18 cellular contexts compared by ENCODE assay signal in the genomic region with DNA sequence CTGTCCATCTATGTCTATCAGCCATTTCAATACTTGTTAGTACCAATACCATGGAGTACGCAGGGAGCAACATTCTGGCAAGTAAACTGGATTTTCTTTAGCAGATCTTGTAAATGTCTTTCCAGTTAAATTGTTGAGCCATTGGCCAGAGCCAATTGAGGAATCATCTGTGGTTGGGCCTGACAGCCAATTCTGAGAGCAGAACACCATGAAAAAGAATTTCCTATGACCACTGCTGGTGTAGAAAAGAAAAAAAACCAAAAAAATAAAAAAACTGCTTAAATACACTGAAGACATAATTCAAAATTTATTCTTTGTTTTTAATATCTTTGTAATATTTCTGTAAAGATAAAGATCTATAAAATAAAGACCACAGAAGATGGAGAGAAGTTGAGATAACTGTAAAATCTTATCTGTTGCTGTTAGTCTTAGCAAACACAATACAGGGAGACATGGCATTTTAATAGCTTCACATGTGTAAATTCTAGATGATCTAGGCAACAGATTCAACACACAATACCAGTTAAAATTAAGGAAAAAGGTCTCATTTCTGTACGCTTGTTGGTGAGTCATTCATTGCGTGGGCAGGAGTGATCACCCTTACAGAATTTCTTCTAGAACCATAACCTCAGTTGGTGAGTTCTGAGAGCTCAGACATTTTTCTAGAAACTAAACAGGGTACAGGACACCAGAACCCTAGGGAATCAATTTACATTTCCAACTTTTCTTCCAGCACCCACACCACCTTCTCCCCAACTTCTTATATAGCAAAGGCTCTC.
DNase-seq lines count a peak whose midpoint lies in the region; FAIRE-seq and TF ChIP-seq lines count a peak whose summit lies in the region.
"Had no signal": no experiment of that assay in that cellular context is flagged by ENCODE, and none has a peak within 500 bp of the region (broad histone marks: within the 10 kb centered on the region; RNA-seq: fewer than 3 reads in every experiment).

No MANE protein-coding gene starts in this region.

- intact Hi-C loops in vagina (cut with DNase I): no loop called here

- FAIRE-seq in G401.6 (lab: Jason Lieb, UNC): peak; percentile 90

- peaks cover 7% of the 10 kb centered on the region for H3K4me1 ChIP-seq in fibroblast of lung (ENCODE audit: control insufficient read depth, extremely low read depth, insufficient read depth, low read length)
- no peaks in the 10 kb centered on the region for H3K4me1 ChIP-seq in vagina
- H3K4me1 ChIP-seq: thyroid gland had no signal

- H3K9ac ChIP-seq in fibroblast of lung (ENCODE audit: insufficient read depth, low read length): no peak overlapping the region

- H3K27ac ChIP-seq in fibroblast of lung (ENCODE audit: insufficient read depth, low read length) (no peak overlapping the region), vagina (no peak overlapping the region)
- H3K27ac ChIP-seq: adrenal gland, C4-2B, psoas muscle, thyroid gland had no signal

- no peaks in the 10 kb centered on the region for H3K36me3 ChIP-seq in fibroblast of lung (ENCODE audit: control insufficient read depth, insufficient read depth, low read length)
- H3K36me3 ChIP-seq in vagina: no peaks in the 10 kb centered on the region
- H3K36me3 ChIP-seq: adrenal gland, thyroid gland had no signal

- TF ChIP-seq CTCF in fibroblast of lung (conservative IDR thresholded peaks at IDR 0.05 in 1 of 2, IDR thresholded peaks at IDR 0.05 in 1 of 2; ENCODE audit: low read depth in 1 of 2, low read length in 2 of 2) (no peak), vagina (IDR thresholded peaks at IDR 0.05) (no peak), GM10266 (IDR thresholded peaks at IDR 0.05; ENCODE audit: control insufficient read depth, insufficient read depth, low read depth, missing control alignments) (no peak)

- H2AFZ ChIP-seq in fibroblast of lung (ENCODE audit: low read length): no peak overlapping the region

- H3K9me3 ChIP-seq in fibroblast of lung (ENCODE audit: control insufficient read depth, insufficient read depth, low read depth, low read length) (no peaks in the 10 kb centered on the region), vagina (no peaks in the 10 kb centered on the region)
- H3K9me3 ChIP-seq: psoas muscle, thyroid gland had no signal

- DNase-seq in RKO (ENCODE audit: low spot score) (peak; percentile 21), fibroblast of lung (ENCODE audit: low read depth in 2 of 2) (peak; percentile 40 to 90), skeletal muscle cell (ENCODE audit: low read depth) (peak; percentile 71), NCI-H2081 (lab: John Stamatoyannopoulos, UW) (no peak), vagina (ENCODE audit: extremely low spot score in 2 of 2) (no peak), GM10266 (ENCODE audit: extremely low spot score) (no peak)
- DNase-seq: activated CD4-positive, alpha-beta T cell treated with anti-CD3 and anti-CD28 coated beads for 1 hour; activated T-cell treated with anti-CD3 and anti-CD28 coated beads, Interleukin-2, amount 50 U/mL, for 4 hours; adrenal gland; NCI-H1436; NCI-H524 treated with DMSO at 0.1 percent for 48 hours; psoas muscle; stimulated activated CD4-positive, alpha-beta T cell treated with anti-CD3 and anti-CD28 coated beads, Interleukin-1b, Interleukin-23, amount 100 ng/mL, for 48 hours; stimulated activated CD8-positive, alpha-beta memory T cell treated with anti-CD3 and anti-CD28 coated beads, Interleukin-4, amount 100 ng/mL, for 48 hours; T-helper 1 cell; thyroid gland had no signal

- no peaks in the 10 kb centered on the region for H3K27me3 ChIP-seq in fibroblast of lung (ENCODE audit: control insufficient read depth, insufficient read depth, low read length)
- H3K27me3 ChIP-seq in vagina: no peaks in the 10 kb centered on the region
- H3K27me3 ChIP-seq: adrenal gland, thyroid gland had no signal

- no peak for TF ChIP-seq POLR2A in vagina (IDR thresholded peaks at IDR 0.05)

- H3K4me3 ChIP-seq in fibroblast of lung (replicated peaks in 1 of 4; ENCODE audit: control extremely low read depth in 1 of 4, insufficient read depth in 1 of 4, low read depth in 3 of 4, low read length in 4 of 4): no peak overlapping the region
- H3K4me3 ChIP-seq in skeletal muscle cell (ENCODE audit: low read depth, low read length): no peak overlapping the region
- H3K4me3 ChIP-seq in vagina: no peak overlapping the region
- H3K4me3 ChIP-seq: adrenal gland, psoas muscle, thyroid gland had no signal

- no peak overlapping the region for H3K4me2 ChIP-seq in fibroblast of lung (ENCODE audit: extremely low read depth, insufficient read depth, low read length)

- H3K79me2 ChIP-seq in fibroblast of lung (ENCODE audit: control insufficient read depth, insufficient read depth, low read length): no peaks in the 10 kb centered on the region

- H4K20me1 ChIP-seq in fibroblast of lung (ENCODE audit: control insufficient read depth, extremely low read depth, insufficient read depth, low read length): no peaks in the 10 kb centered on the region

Comparison
In these comparisons a context has a peak if more than half of its experiments do, and no peak if none do; other contexts are left out.
1. DNase-seq: peak in RKO (single experiment), fibroblast of lung (2 of 2) and skeletal muscle cell (single experiment); none in NCI-H2081 (0 of 2), vagina (0 of 2) and GM10266 (single experiment).